In the genomic region with DNA sequence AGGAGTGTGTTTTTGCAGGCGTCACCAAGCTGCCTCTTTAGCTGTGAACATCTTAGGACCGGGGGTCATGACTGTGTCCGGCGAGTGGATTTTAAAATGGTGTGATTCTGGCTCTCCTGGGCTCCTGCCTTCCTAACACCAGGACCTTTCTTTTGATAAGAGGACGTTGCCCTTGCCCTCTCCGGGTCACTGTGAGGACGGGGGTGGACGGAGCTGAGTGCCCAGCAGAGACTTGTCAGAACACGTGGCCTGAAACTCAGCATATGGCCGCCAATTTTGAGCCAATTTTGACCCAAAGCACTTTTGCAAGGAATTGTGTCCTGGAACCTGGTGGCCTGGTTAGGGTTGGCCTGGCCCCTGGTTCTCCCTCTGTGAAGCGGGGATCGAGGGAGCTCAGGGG, we compare ENCODE assay signal across 27 cellular contexts. TPM values are rescaled to one million over a fixed set of nuclear protein-coding genes. Genes with fewer than 3 reads are reported as not detected.
"Had no signal": no experiment of that assay in that cellular context is flagged by ENCODE, and none has a peak within 500 bp of the region (broad histone marks: within the 10 kb centered on the region; RNA-seq: fewer than 3 reads in every experiment).

No MANE protein-coding gene starts in this region.

- H3K36me3 ChIP-seq: cardiac muscle cell, left ventricle myocardium inferior, upper lobe of left lung had no signal

- ATAC-seq: activated CD4-positive, CD25-positive, alpha-beta regulatory T cell treated with anti-CD3 and anti-CD28 coated beads, Interleukin-2, amount 50 U/mL, for 24 hours; activated CD8-positive, alpha-beta memory T cell treated with anti-CD3 and anti-CD28 coated beads, Interleukin-2, amount 10 ng/mL, durations not matched to agents 7 days and 5 days; activated CD8-positive, alpha-beta T cell treated with anti-CD3 and anti-CD28 coated beads for 36 hours; foreskin keratinocyte; sciatic nerve; T-cell had no signal

- H3K4me1 ChIP-seq: foreskin keratinocyte, left ventricle myocardium inferior, parathyroid adenoma, upper lobe of left lung had no signal

- H3K9ac ChIP-seq: parathyroid adenoma had no signal

- H3K4me1 Mint-ChIP-seq: activated CD8-positive, alpha-beta memory T cell treated with anti-CD3 and anti-CD28 coated beads, Interleukin-2, amount 10 ng/mL, durations not matched to agents 7 days and 5 days; activated naive CD8-positive, alpha-beta T cell treated with anti-CD3 and anti-CD28 coated beads for 36 hours; nephron had no signal

- DNase-seq: activated CD4-positive, alpha-beta T cell treated with anti-CD3 and anti-CD28 coated beads, Interleukin-2, amount 10 ng/mL, durations not matched to agents 24 days and 14 days; activated CD8-positive, alpha-beta memory T cell treated with anti-CD3 and anti-CD28 coated beads, Interleukin-2, amount 10 ng/mL, durations not matched to agents 7 days and 5 days; activated CD8-positive, alpha-beta T cell treated with anti-CD3 and anti-CD28 coated beads for 36 hours; activated naive CD4-positive, alpha-beta T cell treated with Interleukin-2 at 50 U/mL for 16 hours; activated naive CD8-positive, alpha-beta T cell treated with anti-CD3 and anti-CD28 coated beads for 36 hours; effector CD4-positive, alpha-beta T cell; foreskin keratinocyte; kidney glomerular epithelial cell; left ventricle myocardium inferior; mammary epithelial cell; stimulated activated CD4-positive, alpha-beta T cell treated with anti-CD3 and anti-CD28 coated beads, Interleukin-2, amount 100 ng/mL, for 48 hours; stimulated activated CD8-positive, alpha-beta memory T cell treated with anti-CD3 and anti-CD28 coated beads, Interleukin-4, amount 100 ng/mL, for 48 hours; stimulated activated naive CD4-positive, alpha-beta T cell; T-cell had no signal

- H3K9me3 Mint-ChIP-seq: activated CD4-positive, alpha-beta T cell treated with anti-CD3 and anti-CD28 coated beads, Interleukin-2, amount 10 ng/mL, durations not matched to agents 24 days and 14 days; activated CD8-positive, alpha-beta T cell treated with anti-CD3 and anti-CD28 coated beads for 36 hours; activated T-helper 2 cell treated with anti-CD3 and anti-CD28 coated beads, Interferon-gamma antibody, Interleukin-2, Interleukin-4, amounts not matched to agents 10 μg/mL and 5 μg/mL and 100 μg/mL, durations not matched to agents 14 hours and 24 hours and 36 hours; T-helper 2 cell treated with Interferon-gamma antibody and Interleukin-4, amounts not matched to agents 5 μg/mL and 100 μg/mL, for 36 hours had no signal

- H3K4me3 Mint-ChIP-seq: activated CD4-positive, alpha-beta T cell treated with anti-CD3 and anti-CD28 coated beads, Interleukin-2, amount 10 ng/mL, durations not matched to agents 24 days and 14 days; activated CD8-positive, alpha-beta memory T cell treated with anti-CD3 and anti-CD28 coated beads, Interleukin-2, amount 10 ng/mL, durations not matched to agents 7 days and 5 days; activated CD8-positive, alpha-beta T cell treated with anti-CD3 and anti-CD28 coated beads for 36 hours; activated naive CD8-positive, alpha-beta T cell treated with anti-CD3 and anti-CD28 coated beads for 36 hours; dendritic cell treated with granulocyte-macrophage colony-stimulating factor and Interleukin-4, amounts not matched to agents 40 ng/mL and 50 ng/mL, for 4 days; nephron; T-cell; T-helper 2 cell treated with Interferon-gamma antibody and Interleukin-4, amounts not matched to agents 5 μg/mL and 100 μg/mL, for 36 hours had no signal

- H3K4me3 ChIP-seq: cardiac muscle cell, left ventricle myocardium inferior, smooth muscle cell, upper lobe of left lung had no signal

- H3K27me3 Mint-ChIP-seq: activated CD4-positive, alpha-beta T cell treated with anti-CD3 and anti-CD28 coated beads, Interleukin-2, amount 10 ng/mL, durations not matched to agents 24 days and 14 days; activated CD8-positive, alpha-beta memory T cell treated with anti-CD3 and anti-CD28 coated beads, Interleukin-2, amount 10 ng/mL, durations not matched to agents 7 days and 5 days; activated CD8-positive, alpha-beta T cell treated with anti-CD3 and anti-CD28 coated beads for 36 hours; activated naive CD8-positive, alpha-beta T cell treated with anti-CD3 and anti-CD28 coated beads for 36 hours; dendritic cell treated with granulocyte-macrophage colony-stimulating factor and Interleukin-4, amounts not matched to agents 40 ng/mL and 50 ng/mL, for 4 days; T-cell had no signal

- H3K27ac ChIP-seq: cardiac muscle cell, foreskin keratinocyte, left ventricle myocardium inferior, parathyroid adenoma, upper lobe of left lung, VCaP had no signal

- H3K27me3 ChIP-seq: cardiac muscle cell, foreskin keratinocyte, upper lobe of left lung had no signal

- H3K27ac Mint-ChIP-seq: activated CD4-positive, alpha-beta T cell treated with anti-CD3 and anti-CD28 coated beads, Interleukin-2, amount 10 ng/mL, durations not matched to agents 24 days and 14 days; activated CD8-positive, alpha-beta memory T cell treated with anti-CD3 and anti-CD28 coated beads, Interleukin-2, amount 10 ng/mL, durations not matched to agents 7 days and 5 days; activated CD8-positive, alpha-beta T cell treated with anti-CD3 and anti-CD28 coated beads for 36 hours; activated naive CD8-positive, alpha-beta T cell treated with anti-CD3 and anti-CD28 coated beads for 36 hours; activated T-helper 2 cell treated with anti-CD3 and anti-CD28 coated beads, Interferon-gamma antibody, Interleukin-2, Interleukin-4, amounts not matched to agents 10 μg/mL and 5 μg/mL and 100 μg/mL, durations not matched to agents 14 hours and 24 hours and 36 hours; dendritic cell treated with granulocyte-macrophage colony-stimulating factor and Interleukin-4, amounts not matched to agents 40 ng/mL and 50 ng/mL, for 4 days; nephron; T-cell; T-helper 2 cell treated with Interferon-gamma antibody and Interleukin-4, amounts not matched to agents 5 μg/mL and 100 μg/mL, for 36 hours had no signal

RNA-seq across cellular contexts. Expression of a gene that starts 40.2 kb away (rescaled TPM):
- total RNA-seq: activated CD4-positive, alpha-beta T cell treated with anti-CD3 and anti-CD28 coated beads, Interleukin-2, amount 10 ng/mL, durations not matched to agents 24 days and 14 days; activated CD8-positive, alpha-beta memory T cell treated with anti-CD3 and anti-CD28 coated beads, Interleukin-2, amount 10 ng/mL, durations not matched to agents 7 days and 5 days; cardiac muscle cell; chondrocyte; foreskin keratinocyte; glomerular endothelial cell; left ventricle myocardium inferior; mammary epithelial cell; sciatic nerve; smooth muscle cell had no signal
- polyA plus RNA-seq: cardiac muscle cell, foreskin keratinocyte, mammary epithelial cell, smooth muscle cell had no signal

RNA-seq across cellular contexts. Expression of a gene that starts 51.1 kb away (rescaled TPM):
- total RNA-seq: cardiac muscle cell, chondrocyte, foreskin keratinocyte, glomerular endothelial cell, mammary epithelial cell, smooth muscle cell had no signal
- polyA plus RNA-seq: cardiac muscle cell, foreskin keratinocyte, mammary epithelial cell, smooth muscle cell had no signal
